22 cellular contexts compared by ENCODE assay signal in genomic region chr17:79952915-79953314, GRCh38.
DNase-seq lines count a peak whose midpoint lies in the region; ATAC-seq and TF ChIP-seq lines count a peak whose summit lies in the region.
"Had no signal": no experiment of that assay in that cellular context is flagged by ENCODE, and none has a peak within 500 bp of the region (broad histone marks: within the 10 kb centered on the region; RNA-seq: fewer than 3 reads in every experiment).

No MANE protein-coding gene starts in this region.

- H3K36me3 ChIP-seq in BLaER1 treated with 17β-estradiol and CSF1 and Interleukin-3, amounts not matched to agents 10 nM and 100 nM: peaks cover 0 to 15% (median 0%) of the 10 kb centered on the region in 11 experiments; a peak in 5 of 22 replicates
- H3K36me3 ChIP-seq in RWPE2 (ENCODE audit: low read depth) (no peaks in the 10 kb centered on the region), hepatocyte (replicated peaks; ENCODE audit: insufficient read depth, low read depth) (no peaks in the 10 kb centered on the region), ovary (no peaks in the 10 kb centered on the region), sigmoid colon (peaks cover 0 to 11% (median 4%) of the 10 kb centered on the region in 4 donors)

- peaks cover 28 to 68% (median 60%) of the 10 kb centered on the region in 10 experiments for H3K4me1 ChIP-seq in BLaER1 treated with 17β-estradiol and CSF1 and Interleukin-3, amounts not matched to agents 10 nM and 100 nM
- H3K4me1 ChIP-seq in RWPE2 (ENCODE audit: insufficient read depth, poor library complexity, severe bottlenecking) (no peaks in the 10 kb centered on the region), hepatocyte (ENCODE audit: insufficient read depth) (peaks cover 42% of the 10 kb centered on the region), ovary (ENCODE audit: insufficient read depth) (peaks cover 15% of the 10 kb centered on the region), sigmoid colon (peaks cover 0 to 24% (median 20%) of the 10 kb centered on the region in 4 donors)

- H3K9me3 Mint-ChIP-seq in effector memory CD8-positive, alpha-beta T cell: no peaks in the 10 kb centered on the region
- H3K9me3 Mint-ChIP-seq: activated T-cell treated with anti-CD3 and anti-CD28 coated beads, Interleukin-2, amount 50 U/mL, for 72 hours had no signal

- peaks cover 42% of the 10 kb centered on the region for H3K79me2 ChIP-seq in hepatocyte

- H3K9me3 ChIP-seq in BLaER1 treated with 17β-estradiol and CSF1 and Interleukin-3, amounts not matched to agents 10 nM and 100 nM (replicated peaks in 1 of 11): no peaks in the 10 kb centered on the region
- H3K9me3 ChIP-seq in RWPE2 (ENCODE audit: severe bottlenecking) (no peaks in the 10 kb centered on the region), hepatocyte (ENCODE audit: low read depth) (no peaks in the 10 kb centered on the region), ovary (no peaks in the 10 kb centered on the region), sigmoid colon (no peaks in the 10 kb centered on the region)
- H3K9me3 ChIP-seq: Peyer's patch, tibial artery had no signal

- no peak overlapping the region for H3K27ac ChIP-seq in BLaER1 treated with 17β-estradiol and CSF1 and Interleukin-3, amounts not matched to agents 10 nM and 100 nM
- H3K27ac ChIP-seq in RWPE2 (ENCODE audit: poor library complexity, severe bottlenecking): no peak overlapping the region
- peak overlapping the region; percentile 95 for H3K27ac ChIP-seq in hepatocyte
- H3K27ac ChIP-seq in ovary: peak overlapping the region; percentile 40 to 44
- no peak overlapping the region for H3K27ac ChIP-seq in sigmoid colon
- H3K27ac ChIP-seq: tibial artery had no signal

- H2AFZ ChIP-seq in hepatocyte: no peak overlapping the region

- peaks cover 7 to 77% (median 29%) of the 10 kb centered on the region in 11 experiments; a peak in 19 of 22 replicates for H4K20me1 ChIP-seq in BLaER1 treated with 17β-estradiol and CSF1 and Interleukin-3, amounts not matched to agents 10 nM and 100 nM
- H4K20me1 ChIP-seq in hepatocyte (ENCODE audit: insufficient read depth, poor library complexity, severe bottlenecking): no peaks in the 10 kb centered on the region

- TF ChIP-seq EP300 in ovary (IDR thresholded peaks at IDR 0.05) (no peak), sigmoid colon (IDR thresholded peaks at IDR 0.05) (no peak)

- 87% methylated on average over 7 of the region's 7 CpGs for WGBS in hepatocyte (ENCODE audit: low lambda C conversion rate, missing lambda C conversion rate)
- 9 to 37% (median 10%) methylated on average over 7 of the region's 7 CpGs for WGBS in ovary, 3 donors
- WGBS in sigmoid colon, 2 donors: 84 to 91% methylated on average over 7 of the region's 7 CpGs

- H3K4me3 Mint-ChIP-seq in effector memory CD8-positive, alpha-beta T cell: no peak overlapping the region
- H3K4me3 Mint-ChIP-seq: activated naive CD8-positive, alpha-beta T cell; activated T-cell treated with anti-CD3 and anti-CD28 coated beads, Interleukin-2, amount 50 U/mL, for 72 hours; B cell had no signal

- H3K27ac Mint-ChIP-seq in effector memory CD8-positive, alpha-beta T cell: no peak overlapping the region
- H3K27ac Mint-ChIP-seq: activated naive CD8-positive, alpha-beta T cell; activated T-cell treated with anti-CD3 and anti-CD28 coated beads, Interleukin-2, amount 50 U/mL, for 72 hours; B cell had no signal

- peaks cover 11 to 14% of the 10 kb centered on the region in 2 donors for H3K27me3 Mint-ChIP-seq in effector memory CD8-positive, alpha-beta T cell
- H3K27me3 Mint-ChIP-seq: activated naive CD8-positive, alpha-beta T cell; B cell had no signal

- H3K4me2 ChIP-seq in BLaER1 treated with 17β-estradiol and CSF1 and Interleukin-3, amounts not matched to agents 10 nM and 100 nM: peak overlapping the region in 10 of 11 experiments; percentile 67 to 99 (median 94); a peak in 18 of 22 replicates
- H3K4me2 ChIP-seq in hepatocyte: no peak overlapping the region

- TF ChIP-seq CTCF in RWPE2 (IDR thresholded peaks at IDR 0.05; ENCODE audit: poor library complexity, severe bottlenecking) (no peak), hepatocyte (IDR thresholded peaks at IDR 0.05; ENCODE audit: poor library complexity) (no peak), ovary (IDR thresholded peaks at IDR 0.05) (no peak), sigmoid colon (IDR thresholded peaks at IDR 0.05) (no peak)

- DNase-seq in RWPE2 (ENCODE audit: low spot score): peak; percentile 11
- no peak for DNase-seq in hepatocyte (ENCODE audit: low spot score)
- peak in 2 of 5 donors; percentile 15 to 23 for DNase-seq in ovary
- no peak for DNase-seq in sigmoid colon
- no peak for DNase-seq in DMS53 treated with DMSO at 0.1 percent for 48 hours (lab: John Stamatoyannopoulos, UW; ENCODE audit: unreplicated experiment)
- no peak for DNase-seq in effector memory CD8-positive, alpha-beta T cell
- DNase-seq: activated T-cell treated with anti-CD3 and anti-CD28 coated beads, Interleukin-2, amount 50 U/mL, for 72 hours; Calu3; dermis blood vessel endothelial cell; EL; Kasumi-1; NCI-H1048; NCI-H2081; NK-92 treated with Interleukin-12 subunit alpha and Interleukin-12 subunit beta, amount 100 ng/mL, for 24 hours; Peyer's patch; stimulated activated naive CD8-positive, alpha-beta T cell treated with anti-CD3 and anti-CD28 coated beads, Interleukin-15, Interleukin-2, amounts not matched to agents 100 U/mL and 50 U/mL, for 24 hours; T1000 had no signal

- no peaks in the 10 kb centered on the region for H3K36me3 Mint-ChIP-seq in effector memory CD8-positive, alpha-beta T cell (ENCODE audit: insufficient read depth)
- H3K36me3 Mint-ChIP-seq: activated naive CD8-positive, alpha-beta T cell had no signal

- no peaks in the 10 kb centered on the region for H3K4me1 Mint-ChIP-seq in effector memory CD8-positive, alpha-beta T cell (ENCODE audit: low read depth in 2 of 2)

- no peaks in the 10 kb centered on the region for H3K9me2 ChIP-seq in hepatocyte (replicated peaks; ENCODE audit: insufficient read depth)

- no peak overlapping the region for H3K4me3 ChIP-seq in BLaER1 treated with 17β-estradiol and CSF1 and Interleukin-3, amounts not matched to agents 10 nM and 100 nM
- H3K4me3 ChIP-seq in RWPE2 (ENCODE audit: severe bottlenecking) (no peak overlapping the region), hepatocyte (no peak overlapping the region), ovary (no peak overlapping the region), sigmoid colon (no peak overlapping the region)
- H3K4me3 ChIP-seq: lung, Peyer's patch, tibial artery had no signal

- H3K9ac ChIP-seq in BLaER1 treated with 17β-estradiol and CSF1 and Interleukin-3, amounts not matched to agents 10 nM and 100 nM: no peak overlapping the region

- ATAC-seq in RWPE2 (ENCODE audit: low read depth): no peak
- ATAC-seq in effector memory CD8-positive, alpha-beta T cell (replicated peaks): no peak
- ATAC-seq: activated T-cell treated with anti-CD3 and anti-CD28 coated beads, Interleukin-2, amount 50 U/mL, for 72 hours; stimulated activated naive CD8-positive, alpha-beta T cell treated with anti-CD3 and anti-CD28 coated beads, Interleukin-15, Interleukin-2, amounts not matched to agents 100 U/mL and 50 U/mL, for 24 hours had no signal

- intact Hi-C loops in ovary (cut with DNase I) (no loop called here), sigmoid colon (cut with DNase I) (no loop called here)

- peaks cover 14 to 48% (median 25%) of the 10 kb centered on the region in 11 experiments; a peak in 21 of 22 replicates for H3K27me3 ChIP-seq in BLaER1 treated with 17β-estradiol and CSF1 and Interleukin-3, amounts not matched to agents 10 nM and 100 nM
- H3K27me3 ChIP-seq in RWPE2 (ENCODE audit: insufficient read depth, poor library complexity, severe bottlenecking) (no peaks in the 10 kb centered on the region), hepatocyte (no peaks in the 10 kb centered on the region), ovary (no peaks in the 10 kb centered on the region), sigmoid colon (no peaks in the 10 kb centered on the region)
- H3K27me3 ChIP-seq: Peyer's patch, tibial artery had no signal

- no peak for TF ChIP-seq POLR2A in ovary (IDR thresholded peaks at IDR 0.05)
- no peak for TF ChIP-seq POLR2A in sigmoid colon (IDR thresholded peaks at IDR 0.05)

Comparison
In these comparisons a context has a peak if more than half of its experiments do, and no peak if none do; other contexts are left out.
1. H3K27ac ChIP-seq: peak in hepatocyte (single experiment) and ovary (2 of 2); none in BLaER1 treated with 17β-estradiol and CSF1 and Interleukin-3, amounts not matched to agents 10 nM and 100 nM (0 of 11), RWPE2 (single experiment) and sigmoid colon (0 of 4).